1 cellular context compared by ENCODE assay signal in the genomic region with DNA sequence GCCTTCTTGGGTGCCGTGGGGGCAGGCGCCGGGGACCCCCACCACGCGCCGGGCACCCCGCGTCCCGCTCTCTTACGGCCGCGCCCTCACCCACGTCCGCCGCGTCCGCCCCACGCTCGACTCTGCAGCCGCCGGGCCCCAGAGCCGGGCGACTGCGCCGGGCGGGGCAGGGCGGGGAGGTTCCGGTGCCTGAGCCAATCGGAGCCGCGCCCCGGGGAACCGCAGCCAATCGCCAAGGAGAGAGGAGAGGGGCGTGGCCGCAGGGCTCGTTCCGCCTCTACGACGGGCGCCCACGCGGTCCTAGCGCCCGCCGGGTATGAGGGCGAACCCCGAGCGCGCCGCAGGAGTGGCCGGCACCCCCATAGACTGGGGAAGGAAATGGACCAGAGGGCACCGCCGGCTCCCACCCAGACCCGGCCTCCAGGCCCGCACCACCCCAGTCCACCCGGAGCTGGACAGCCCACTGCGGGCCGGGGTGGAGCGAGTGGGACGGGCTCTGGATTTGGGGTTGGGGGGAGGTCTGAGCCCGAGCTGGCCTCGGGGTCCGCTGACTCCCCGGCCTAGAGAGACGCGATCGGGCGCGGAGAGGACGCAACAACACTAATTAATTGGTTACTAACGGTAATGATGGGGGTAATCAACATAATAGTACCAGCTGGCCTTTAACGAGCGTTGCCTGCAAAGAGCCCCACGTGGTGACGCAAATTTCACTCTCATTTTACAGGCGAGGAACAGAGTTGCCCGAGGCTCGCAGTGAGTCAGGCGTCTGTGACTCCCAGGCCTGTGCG.
TF ChIP-seq lines count a peak whose summit lies in the region.

TSS of gene MFSD12 (minus strand) at position 126 of the 788 bp plus-strand sequence. CDS start 183 bp downstream, outside the sequence.

TF ChIP-seq in K562, 482 proteins besides CTCF, POLR2A, EP300 and RAD21 (continued from another document and continues in another):
- TF ChIP-seq ATF2 (CRISPR knock-in tag; IDR thresholded peaks at IDR 0.05) (no peak), HDAC3 (IDR thresholded peaks at IDR 0.05; ENCODE audit: borderline replicate concordance, partially characterized antibody) (no peak), SMARCA5 (IDR thresholded peaks at IDR 0.05) (no peak), TFE3 (CRISPR knock-in tag; IDR thresholded peaks at IDR 0.05) (no peak), TSC22D4 (tag; IDR thresholded peaks at IDR 0.05) (no peak), TAF9B (IDR thresholded peaks at IDR 0.05; ENCODE audit: partially characterized antibody) (no peak), ATF1 (CRISPR knock-in tag; IDR thresholded peaks at IDR 0.05) (peak; percentile 52; the same call in 1 of the 2 replicates), ATF1 (tag; IDR thresholded peaks at IDR 0.05) (peak; percentile 86), MAFG (tag; conservative IDR thresholded peaks at IDR 0.05) (no peak), TEAD1 (CRISPR knock-in tag; IDR thresholded peaks at IDR 0.05) (no peak; a peak in 2 of 4 replicates), ZBTB26 (CRISPR knock-in tag; IDR thresholded peaks at IDR 0.05) (no peak), ELF2 (CRISPR knock-in tag; IDR thresholded peaks at IDR 0.05) (0 out of 2 replicates have a peak, but pooled peaks have one; percentile 58), PATZ1 (CRISPR knock-in tag; IDR thresholded peaks at IDR 0.05; ENCODE audit: borderline replicate concordance) (no peak), SREBF1 (IDR thresholded peaks at IDR 0.05; ENCODE audit: borderline replicate concordance, low read depth, low read length) (no peak), CHD1 (IDR thresholded peaks at IDR 0.05; ENCODE audit: low read length) (no peak), PPARD (CRISPR knock-in tag; IDR thresholded peaks at IDR 0.05) (no peak), CAMTA2 (CRISPR knock-in tag; conservative IDR thresholded peaks at IDR 0.05) (no peak), ZFP36 (IDR thresholded peaks at IDR 0.05; ENCODE audit: low read depth, low read length, partially characterized antibody) (no peak), BRF1 (IDR thresholded peaks at IDR 0.05; ENCODE audit: borderline replicate concordance, extremely low read depth, insufficient read length) (no peak), DDX20 (tag; IDR thresholded peaks at IDR 0.05; ENCODE audit: low read depth) (no peak), SNIP1 (IDR thresholded peaks at IDR 0.05; ENCODE audit: low read depth) (no peak), ETV1 (tag; conservative IDR thresholded peaks at IDR 0.05; ENCODE audit: low read depth) (no peak), POLR2B (IDR thresholded peaks at IDR 0.05; ENCODE audit: low read depth, partially characterized antibody) (no peak), ARID2 (IDR thresholded peaks at IDR 0.05) (no peak), PHF21A (IDR thresholded peaks at IDR 0.05; ENCODE audit: borderline replicate concordance, low read depth) (0 out of 2 replicates have a peak, but pooled peaks have one; percentile 32), HNRNPH1 (optimal IDR thresholded peaks at IDR 0.05; ENCODE audit: low read depth, low read length) (no peak), ZBTB1 (CRISPR knock-in tag; IDR thresholded peaks at IDR 0.05; ENCODE audit: borderline replicate concordance, low read depth) (no peak), LEF1 (IDR thresholded peaks at IDR 0.05) (no peak), ZNF239 (CRISPR knock-in tag; IDR thresholded peaks at IDR 0.05) (no peak), FIP1L1 (IDR thresholded peaks at IDR 0.05; ENCODE audit: low read depth, low read length, poor library complexity, severe bottlenecking) (peak; percentile 83), POLR2G (IDR thresholded peaks at IDR 0.05; ENCODE audit: low read depth, low read length) (peak; percentile 97), KDM2B (CRISPR knock-in tag; IDR thresholded peaks at IDR 0.05) (peak; percentile 88; the same call in 1 of the 2 replicates), MAFK (IDR thresholded peaks at IDR 0.05; ENCODE audit: low read length) (no peak), GMEB1 (CRISPR knock-in tag; IDR thresholded peaks at IDR 0.05) (peak; percentile 79; the same call in 1 of the 2 replicates), PHF8 (IDR thresholded peaks at IDR 0.05; ENCODE audit: borderline replicate concordance, low read length) (peak; percentile 62; the same call in 1 of the 2 replicates), SMAD1 (IDR thresholded peaks at IDR 0.05; ENCODE audit: low read depth, low read length, partially characterized antibody) (no peak), E2F8 (IDR thresholded peaks at IDR 0.05; ENCODE audit: low read depth, partially characterized antibody) (no peak), ARHGAP35 (IDR thresholded peaks at IDR 0.05; ENCODE audit: partially characterized antibody) (no peak), NR4A1 (CRISPR knock-in tag; IDR thresholded peaks at IDR 0.05) (no peak), NR4A1 (tag; IDR thresholded peaks at IDR 0.05) (no peak)
- TF ChIP-seq, protein P1, sequence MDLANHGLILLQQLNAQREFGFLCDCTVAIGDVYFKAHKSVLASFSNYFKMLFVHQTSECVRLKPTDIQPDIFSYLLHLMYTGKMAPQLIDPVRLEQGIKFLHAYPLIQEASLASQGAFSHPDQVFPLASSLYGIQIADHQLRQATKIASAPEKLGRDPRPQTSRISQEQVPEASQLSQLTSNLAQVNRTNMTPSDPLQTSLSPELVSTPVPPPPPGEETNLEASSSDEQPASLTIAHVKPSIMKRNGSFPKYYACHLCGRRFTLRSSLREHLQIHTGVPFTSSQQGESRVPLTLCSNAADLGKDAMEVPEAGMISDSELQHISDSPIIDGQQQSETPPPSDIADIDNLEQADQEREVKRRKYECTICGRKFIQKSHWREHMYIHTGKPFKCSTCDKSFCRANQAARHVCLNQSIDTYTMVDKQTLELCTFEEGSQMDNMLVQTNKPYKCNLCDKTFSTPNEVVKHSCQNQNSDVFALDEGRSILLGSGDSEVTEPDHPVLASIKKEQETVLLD (IDR thresholded peaks at IDR 0.05) = peak; percentile 51; the same call in 1 of the 2 replicates
- TF ChIP-seq, protein P2, sequence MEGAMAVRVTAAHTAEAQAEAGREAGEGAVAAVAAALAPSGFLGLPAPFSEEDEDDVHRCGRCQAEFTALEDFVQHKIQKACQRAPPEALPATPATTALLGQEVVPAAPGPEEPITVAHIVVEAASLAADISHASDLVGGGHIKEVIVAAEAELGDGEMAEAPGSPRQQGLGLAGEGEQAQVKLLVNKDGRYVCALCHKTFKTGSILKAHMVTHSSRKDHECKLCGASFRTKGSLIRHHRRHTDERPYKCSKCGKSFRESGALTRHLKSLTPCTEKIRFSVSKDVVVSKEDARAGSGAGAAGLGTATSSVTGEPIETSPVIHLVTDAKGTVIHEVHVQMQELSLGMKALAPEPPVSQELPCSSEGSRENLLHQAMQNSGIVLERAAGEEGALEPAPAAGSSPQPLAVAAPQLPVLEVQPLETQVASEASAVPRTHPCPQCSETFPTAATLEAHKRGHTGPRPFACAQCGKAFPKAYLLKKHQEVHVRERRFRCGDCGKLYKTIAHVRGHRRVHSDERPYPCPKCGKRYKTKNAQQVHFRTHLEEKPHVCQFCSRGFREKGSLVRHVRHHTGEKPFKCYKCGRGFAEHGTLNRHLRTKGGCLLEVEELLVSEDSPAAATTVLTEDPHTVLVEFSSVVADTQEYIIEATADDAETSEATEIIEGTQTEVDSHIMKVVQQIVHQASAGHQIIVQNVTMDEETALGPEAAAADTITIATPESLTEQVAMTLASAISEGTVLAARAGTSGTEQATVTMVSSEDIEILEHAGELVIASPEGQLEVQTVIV (CRISPR knock-in tag; IDR thresholded peaks at IDR 0.05; ENCODE audit: borderline replicate concordance) = no peak
- TF ChIP-seq, protein P3, sequence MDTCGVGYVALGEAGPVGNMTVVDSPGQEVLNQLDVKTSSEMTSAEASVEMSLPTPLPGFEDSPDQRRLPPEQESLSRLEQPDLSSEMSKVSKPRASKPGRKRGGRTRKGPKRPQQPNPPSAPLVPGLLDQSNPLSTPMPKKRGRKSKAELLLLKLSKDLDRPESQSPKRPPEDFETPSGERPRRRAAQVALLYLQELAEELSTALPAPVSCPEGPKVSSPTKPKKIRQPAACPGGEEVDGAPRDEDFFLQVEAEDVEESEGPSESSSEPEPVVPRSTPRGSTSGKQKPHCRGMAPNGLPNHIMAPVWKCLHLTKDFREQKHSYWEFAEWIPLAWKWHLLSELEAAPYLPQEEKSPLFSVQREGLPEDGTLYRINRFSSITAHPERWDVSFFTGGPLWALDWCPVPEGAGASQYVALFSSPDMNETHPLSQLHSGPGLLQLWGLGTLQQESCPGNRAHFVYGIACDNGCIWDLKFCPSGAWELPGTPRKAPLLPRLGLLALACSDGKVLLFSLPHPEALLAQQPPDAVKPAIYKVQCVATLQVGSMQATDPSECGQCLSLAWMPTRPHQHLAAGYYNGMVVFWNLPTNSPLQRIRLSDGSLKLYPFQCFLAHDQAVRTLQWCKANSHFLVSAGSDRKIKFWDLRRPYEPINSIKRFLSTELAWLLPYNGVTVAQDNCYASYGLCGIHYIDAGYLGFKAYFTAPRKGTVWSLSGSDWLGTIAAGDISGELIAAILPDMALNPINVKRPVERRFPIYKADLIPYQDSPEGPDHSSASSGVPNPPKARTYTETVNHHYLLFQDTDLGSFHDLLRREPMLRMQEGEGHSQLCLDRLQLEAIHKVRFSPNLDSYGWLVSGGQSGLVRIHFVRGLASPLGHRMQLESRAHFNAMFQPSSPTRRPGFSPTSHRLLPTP (IDR thresholded peaks at IDR 0.05; ENCODE audit: borderline replicate concordance, extremely low read depth, insufficient read length) = no peak
